ENCODE assay signal across 8 cellular contexts in genomic region chr12:56188116-56188785, GRCh38. TPM values are rescaled to one million over a fixed set of nuclear protein-coding genes. Genes with fewer than 3 reads are reported as not detected.
DNase-seq lines count a peak whose midpoint lies in the region; ATAC-seq, FAIRE-seq and TF ChIP-seq lines count a peak whose summit lies in the region.

No MANE protein-coding gene starts in this region.

- peaks cover 30% of the 10 kb centered on the region for H3K79me2 ChIP-seq in PC-9 (ENCODE audit: low read depth)
- H3K79me2 ChIP-seq in parathyroid adenoma: peaks cover 10% of the 10 kb centered on the region

- H3K36me3 ChIP-seq in PC-9 (ENCODE audit: low read depth) (peaks cover 11% of the 10 kb centered on the region), parathyroid adenoma (ENCODE audit: control insufficient read depth, insufficient read depth, low read length) (no peaks in the 10 kb centered on the region)

- BruUV-seq in PC-9 (replicated peaks; lab: Mats Ljungman, UMichigan): TSS peak; percentile 27

- FAIRE-seq in GM18507 (lab: Jason Lieb, UNC): peak; percentile 42

- no peaks in the 10 kb centered on the region for H3K9me2 ChIP-seq in PC-9 (ENCODE audit: insufficient read depth)

- POLR2A ChIA-PET in PC-9 (lab: Charles Lee; ENCODE audit: unreplicated experiment): interaction anchor here (1.3 kb wide), 1 partner anchor 61 kb away, joined by 13 read pairs; the partner anchor contains the start of gene ESYT1

- no peaks in the 10 kb centered on the region for H3K27me3 ChIP-seq in PC-9 (ENCODE audit: insufficient read depth, low read depth)
- no peaks in the 10 kb centered on the region for H3K27me3 ChIP-seq in parathyroid adenoma (ENCODE audit: control insufficient read depth, insufficient read depth, low read length)

- peaks cover 33% of the 10 kb centered on the region; the same call in 1 of the 2 replicates for H3F3A ChIP-seq in PC-9 (ENCODE audit: insufficient read depth, low read depth)

- ATAC-seq in HG03108 (IDR thresholded peaks at IDR 0.05; ENCODE audit: unreplicated experiment): no peak

- no peaks in the 10 kb centered on the region for H3K9me3 ChIP-seq in PC-9 (ENCODE audit: insufficient read depth, low read depth)
- H3K9me3 ChIP-seq in parathyroid adenoma (ENCODE audit: control insufficient read depth, low read length): no peaks in the 10 kb centered on the region

- no peaks in the 10 kb centered on the region for H4K20me1 ChIP-seq in PC-9 (ENCODE audit: insufficient read depth)

- intact Hi-C loops in PC-9 (cut with micrococcal nuclease; ENCODE audit: unreplicated experiment): loop anchor here (1.0 to 2.0 kb wide), 2 partner anchors 141 to 191 kb away; partner anchors contain the start of gene SUOX

- CTCF ChIA-PET in PC-9 (lab: Charles Lee): interaction anchor here (0.5 to 1.8 kb wide), 5 partner anchors 65 to 1028 kb away, joined by 3 to 7 read pairs (median 4); partner anchors contain the start of gene NXPH4

- H2AFZ ChIP-seq in PC-9: peak overlapping the region; percentile 67
- H2AFZ ChIP-seq in parathyroid adenoma: peak overlapping the region; percentile 79

- H3K4me3 ChIP-seq in PC-9 (peak overlapping the region; percentile 87), parathyroid adenoma (ENCODE audit: low read depth, low read length) (peak overlapping the region; percentile 71)

- H3K9ac ChIP-seq in parathyroid adenoma: peak overlapping the region; percentile 55

- H3K27ac ChIP-seq in PC-9 (no peak overlapping the region), epithelial cell of prostate (peak overlapping the region; percentile 91), parathyroid adenoma (peak overlapping the region; percentile 16)

- TF ChIP-seq CTCF in PC-9 (conservative IDR thresholded peaks at IDR 0.05) (no peak), parathyroid adenoma (IDR thresholded peaks at IDR 0.05) (no peak)

- H3K4me2 ChIP-seq in PC-9 (peak overlapping the region; percentile 97), parathyroid adenoma (ENCODE audit: low read length) (peak overlapping the region; percentile 89)

- no peak for DNase-seq in GM18507 (ENCODE audit: extremely low spot score, insufficient read length, low read depth)
- DNase-seq in PC-9: no peak
- DNase-seq in epithelial cell of prostate (ENCODE audit: low read depth, low spot score): no peak
- DNase-seq in RPMI8226: no peak
- DNase-seq in NCI-H774 (lab: John Stamatoyannopoulos, UW): no peak
- no peak for DNase-seq in AML-193 (lab: John Stamatoyannopoulos, UW)

- peaks cover 28% of the 10 kb centered on the region for H3K4me1 ChIP-seq in PC-9 (replicated peaks; ENCODE audit: insufficient read depth)
- peaks cover 6% of the 10 kb centered on the region for H3K4me1 ChIP-seq in parathyroid adenoma

RNA-seq across cellular contexts. Expression of gene SMARCC2, which starts 1.0 kb away (rescaled TPM):
- total RNA-seq in PC-9 (2021): 70.3 and 86.4 TPM in 2 replicates

RNA-seq across cellular contexts. Expression of gene MYL6, which starts 30.1 kb away (rescaled TPM):
- 666 and 697 TPM in 2 replicates for total RNA-seq in PC-9 (2021)

RNA-seq across cellular contexts. Expression of gene RNF41, which starts 33.5 kb away (rescaled TPM):
- 29.5 and 33.4 TPM in 2 replicates for total RNA-seq in PC-9 (2021)

RNA-seq across cellular contexts. Expression of gene MYL6B, which starts 35.9 kb away (rescaled TPM):
- 120 and 121 TPM in 2 replicates for total RNA-seq in PC-9 (2021)

RNA-seq across cellular contexts. Expression of gene NABP2, which starts 35.9 kb away (rescaled TPM):
- 58.2 and 68.5 TPM in 2 replicates for total RNA-seq in PC-9 (2021)
